Comparison of ENCODE assay signal across 15 cellular contexts in genomic region chr2:216534809-216535208, GRCh38. TPM values are rescaled to one million over a fixed set of nuclear protein-coding genes. Genes with fewer than 3 reads are reported as not detected.
A peak's percentile ranks its signal among the peaks of the same experiment; 100 is the strongest.
DNase-seq lines count a peak whose midpoint lies in the region; ATAC-seq, FAIRE-seq and TF ChIP-seq lines count a peak whose summit lies in the region.
"Had no signal": no experiment of that assay in that cellular context is flagged by ENCODE, and none has a peak within 500 bp of the region (broad histone marks: within the 10 kb centered on the region; RNA-seq: fewer than 3 reads in every experiment).

No MANE protein-coding gene starts in this region.

- peaks cover 0 to 54% of the 10 kb centered on the region in 2 donors for H3K4me1 ChIP-seq in right atrium auricular region
- H3K4me1 ChIP-seq in keratinocyte (ENCODE audit: control insufficient read depth, extremely low read depth, insufficient read depth, low read length) = peaks cover 58% of the 10 kb centered on the region
- peaks cover 8 to 21% of the 10 kb centered on the region in 2 donors for H3K4me1 ChIP-seq in gastrocnemius medialis

- H2AFZ ChIP-seq in keratinocyte (ENCODE audit: control insufficient read depth, low read length) = no peak overlapping the region

- H3K9me1 ChIP-seq in keratinocyte (ENCODE audit: control insufficient read depth, extremely low read depth, insufficient read depth, low read length) = no peaks in the 10 kb centered on the region

- dilution Hi-C loops in keratinocyte (cut with MboI; ENCODE audit: extremely low pct_ligation_motif_present, low sequenced_read_pairs) = no loop called here

- H3K27me3 ChIP-seq in right atrium auricular region = no peaks in the 10 kb centered on the region
- no peaks in the 10 kb centered on the region for H3K27me3 ChIP-seq in keratinocyte (ENCODE audit: control insufficient read depth, extremely low read depth, insufficient read depth, low read length)
- no peaks in the 10 kb centered on the region for H3K27me3 ChIP-seq in gastrocnemius medialis

- H3K36me3 ChIP-seq in right atrium auricular region = no peaks in the 10 kb centered on the region
- H3K36me3 ChIP-seq in keratinocyte (ENCODE audit: control insufficient read depth in 2 of 2, extremely low read depth in 1 of 2, insufficient read depth in 2 of 2, low read length in 2 of 2) = no peaks in the 10 kb centered on the region
- H3K36me3 ChIP-seq in gastrocnemius medialis = no peaks in the 10 kb centered on the region

- peak overlapping the region; percentile 80 for H3K4me2 ChIP-seq in keratinocyte (ENCODE audit: control insufficient read depth, extremely low read depth, insufficient read depth, low read depth, low read length)

- in situ Hi-C loops in gastrocnemius medialis (cut with MboI; ENCODE audit: low sequenced_read_pairs in 4 of 4) = loop anchor here in 1 of 4 donors (25.0 kb wide), 1 partner anchor 1177 kb away; no protein-coding TSS in a partner anchor

- no peak for FAIRE-seq in keratinocyte (lab: Jason Lieb, UNC)
- FAIRE-seq: bronchial epithelial cell had no signal

- H3K4me3 ChIP-seq in right atrium auricular region = no peak overlapping the region
- no peak overlapping the region for H3K4me3 ChIP-seq in keratinocyte (ENCODE audit: control insufficient read depth in 2 of 3, extremely low read depth in 1 of 3, insufficient read depth in 2 of 3, low read depth in 1 of 3, low read length in 3 of 3)
- no peak overlapping the region for H3K4me3 ChIP-seq in gastrocnemius medialis
- H3K4me3 ChIP-seq: mucosa of descending colon had no signal

- TF ChIP-seq CTCF in right atrium auricular region (IDR thresholded peaks at IDR 0.05) (no peak), keratinocyte (optimal IDR thresholded peaks at IDR 0.05 in 1 of 3, IDR thresholded peaks at IDR 0.05 in 1 of 3, conservative IDR thresholded peaks at IDR 0.05 in 1 of 3; ENCODE audit: extremely low read depth in 1 of 3, insufficient read depth in 2 of 3, low read length in 3 of 3) (no peak), gastrocnemius medialis (IDR thresholded peaks at IDR 0.05 in 4 of 5, conservative IDR thresholded peaks at IDR 0.05 in 1 of 5) (no peak)

- H3K27ac ChIP-seq in right atrium auricular region = peak overlapping the region; percentile 85 to 91
- H3K27ac ChIP-seq in keratinocyte (ENCODE audit: control insufficient read depth, insufficient read depth, low read length) = peak overlapping the region; percentile 53
- peak overlapping the region; percentile 53 to 70 (median 65) for H3K27ac ChIP-seq in gastrocnemius medialis

- TF ChIP-seq POLR2A in gastrocnemius medialis (IDR thresholded peaks at IDR 0.05) = no peak

- intact Hi-C loops in Right ventricle myocardium superior (cut with DNase I) = loop anchor here (5.0 kb wide), 1 partner anchor 37 kb away; no protein-coding TSS in a partner anchor
- intact Hi-C loops in gastrocnemius medialis (cut with DNase I; ENCODE audit: low total_unique reads) = no loop called here

- H3K9ac ChIP-seq in keratinocyte (ENCODE audit: control insufficient read depth, extremely low read depth, insufficient read depth, low read length) = no peak overlapping the region

- H3K79me2 ChIP-seq in keratinocyte (ENCODE audit: control insufficient read depth, insufficient read depth, low read length) = no peaks in the 10 kb centered on the region

- ATAC-seq in Right ventricle myocardium superior (ENCODE audit: poor library complexity) (no peak), gastrocnemius medialis (no peak)
- ATAC-seq: stimulated activated naive CD8-positive, alpha-beta T cell treated with anti-CD3 and anti-CD28 coated beads, Interleukin-15, amount 100 ng/mL, for 72 hours had no signal

- H4K20me1 ChIP-seq in keratinocyte (ENCODE audit: control insufficient read depth, extremely low read depth, insufficient read depth, low read length) = no peaks in the 10 kb centered on the region

- DNase-seq in right atrium auricular region (ENCODE audit: low spot score) (no peak), Right ventricle myocardium superior (no peak), keratinocyte (ENCODE audit: low read depth, low spot score) (no peak), gastrocnemius medialis (no peak), NCI-H526 treated with DMSO at 0.1 percent for 48 hours (lab: John Stamatoyannopoulos, UW) (no peak), occipital lobe (lab: John Stamatoyannopoulos, UW) (no peak), NCI-H1930 (lab: John Stamatoyannopoulos, UW) (no peak), NCI-H82 (lab: John Stamatoyannopoulos, UW) (no peak)
- DNase-seq: activated CD4-positive, alpha-beta memory T cell treated with anti-CD3 and anti-CD28 coated beads for 36 hours; GOT3; NCI-H1417 treated with DMSO at 0.1 percent for 48 hours; NCI-H524; stimulated activated naive CD8-positive, alpha-beta T cell treated with anti-CD3 and anti-CD28 coated beads, Interleukin-15, amount 100 ng/mL, for 72 hours had no signal

- H3K9me3 ChIP-seq in right atrium auricular region = no peaks in the 10 kb centered on the region
- no peaks in the 10 kb centered on the region for H3K9me3 ChIP-seq in keratinocyte (ENCODE audit: control insufficient read depth, low read depth, low read length)
- H3K9me3 ChIP-seq in gastrocnemius medialis = no peaks in the 10 kb centered on the region
- H3K9me3 ChIP-seq: mucosa of descending colon had no signal

RNA-seq across cellular contexts. Expression of gene RPL37A, which starts 36.2 kb away (rescaled TPM):
- total RNA-seq in right atrium auricular region (1,000 to 10,000 TPM in 1 of 2 donors, 100 to 1,000 TPM in 1; 425 to 1,004 TPM), Right ventricle myocardium superior (1,979 TPM), gastrocnemius medialis (1,000 to 10,000 TPM; 1,065 to 1,506 (median 1,390) TPM), occipital lobe (3,318 TPM)
- 1,858 to 4,257 TPM (median 3,899 TPM) in 3 replicates for polyA plus RNA-seq in keratinocyte
- polyA plus RNA-seq in keratinocyte (2011; ENCODE audit: low read depth) = 4,600 TPM
- 2,058 and 2,504 TPM in 2 replicates for polyA plus RNA-seq in keratinocyte (2011; cell fraction: cytosol; rRNA removed)
- 771 and 780 TPM in 2 replicates for polyA plus RNA-seq in keratinocyte (2011; cell fraction: nucleus; rRNA removed)
- polyA plus RNA-seq in keratinocyte (2012; ENCODE audit: low replicate concordance) = 4,782 and 6,727 TPM in 2 replicates
- polyA minus RNA-seq in keratinocyte = 404 to 934 TPM (median 861 TPM) in 3 replicates
- 1,907 TPM for polyA minus RNA-seq in keratinocyte (2011; cell fraction: cytosol; rRNA and poly(A)+ RNA removed)
- 202 and 323 TPM in 2 replicates for polyA minus RNA-seq in keratinocyte (2011; cell fraction: nucleus; rRNA and poly(A)+ RNA removed)
